Comparison of ENCODE assay signal across 8 cellular contexts in the genomic region with DNA sequence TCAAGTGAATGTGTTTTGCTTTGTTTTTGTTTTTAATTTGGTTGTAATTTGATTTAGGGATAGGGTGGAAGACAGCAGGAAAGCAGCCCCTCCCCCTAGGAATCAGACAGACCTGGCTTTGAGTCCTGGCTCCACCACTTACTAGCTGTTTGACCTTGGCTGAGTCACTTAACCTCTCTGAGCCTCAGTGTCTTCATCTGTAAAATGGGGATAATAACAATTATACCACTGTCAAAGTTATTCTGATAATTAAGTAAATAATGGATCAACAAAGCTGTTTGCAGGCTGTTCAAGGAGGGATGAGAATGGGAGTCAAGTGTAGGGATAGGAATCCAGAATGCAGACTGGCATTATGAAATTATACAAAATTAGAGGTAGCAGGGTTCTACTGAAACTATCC. TPM values are rescaled to one million over a fixed set of nuclear protein-coding genes. Genes with fewer than 3 reads are reported as not detected.
DNase-seq lines count a peak whose midpoint lies in the region; ATAC-seq and TF ChIP-seq lines count a peak whose summit lies in the region.

No MANE protein-coding gene starts in this region.

- H3K27ac ChIP-seq in gastrocnemius medialis = peak overlapping the region; percentile 95 to 99 (median 98)

- H3K9me3 ChIP-seq in T-helper 17 cell (ENCODE audit: control insufficient read depth, low read length, poor library complexity, severe bottlenecking) (no peaks in the 10 kb centered on the region), gastrocnemius medialis (no peaks in the 10 kb centered on the region)

- TF ChIP-seq CTCF in GM12864 (IDR thresholded peaks at IDR 0.05; ENCODE audit: low read depth, low read length, missing control alignments) = no peak
- TF ChIP-seq CTCF in fibroblast of villous mesenchyme (IDR thresholded peaks at IDR 0.05; ENCODE audit: insufficient read depth, low read depth, low read length) = no peak
- TF ChIP-seq CTCF in gastrocnemius medialis (IDR thresholded peaks at IDR 0.05 in 4 of 5, conservative IDR thresholded peaks at IDR 0.05 in 1 of 5) = no peak
- TF ChIP-seq CTCF in GM10248 (IDR thresholded peaks at IDR 0.05; ENCODE audit: control extremely low read depth, extremely low read depth, low read depth, missing control alignments) = no peak

- no peak for TF ChIP-seq POLR2A in gastrocnemius medialis (IDR thresholded peaks at IDR 0.05)

- CTCF ChIA-PET in GM10248 (lab: Yijun Ruan, JAX) = interaction anchor here (2.5 kb wide), 1 partner anchor 86 kb away, joined by 12 read pairs; no protein-coding TSS in a partner anchor

- H3K36me3 ChIP-seq in gastrocnemius medialis = peaks cover 0 to 6% of the 10 kb centered on the region in 2 donors

- POLR2A ChIA-PET in GM10248 (lab: Yijun Ruan, JAX) = no interaction called here

- H3K4me3 ChIP-seq in GM12864 (ENCODE audit: low read depth, low read length) = peak overlapping the region; percentile 72
- H3K4me3 ChIP-seq in fibroblast of villous mesenchyme (ENCODE audit: low read depth, low read length) = peak overlapping the region; percentile 93
- peak overlapping the region in 3 of 4 donors; percentile 58 to 67 (median 59) for H3K4me3 ChIP-seq in gastrocnemius medialis

- in situ Hi-C loops in gastrocnemius medialis (cut with MboI; ENCODE audit: low sequenced_read_pairs in 4 of 4) = no loop called here

- peaks cover 20% of the 10 kb centered on the region for H3K4me1 Mint-ChIP-seq in T-helper 17 cell

- H3K27me3 Mint-ChIP-seq in T-helper 17 cell = no peaks in the 10 kb centered on the region

- peaks cover 6% of the 10 kb centered on the region for H3K36me3 Mint-ChIP-seq in T-helper 17 cell (ENCODE audit: low read depth)

- H3K27ac Mint-ChIP-seq in T-helper 17 cell = peak overlapping the region; percentile 99

- H3K4me3 Mint-ChIP-seq in T-helper 17 cell = peak overlapping the region; percentile 96

- ATAC-seq in T-helper 17 cell (no peak), gastrocnemius medialis (no peak), HG02852 (IDR thresholded peaks at IDR 0.05; ENCODE audit: unreplicated experiment) (no peak), HG03139 (IDR thresholded peaks at IDR 0.05; ENCODE audit: unreplicated experiment) (no peak)

- no peaks in the 10 kb centered on the region for H3K27me3 ChIP-seq in gastrocnemius medialis

- intact Hi-C loops in gastrocnemius medialis (cut with DNase I; ENCODE audit: low total_unique reads) = no loop called here

- H3K4me1 ChIP-seq in gastrocnemius medialis = peaks cover 11 to 13% of the 10 kb centered on the region in 2 donors

- DNase-seq in GM12864 (ENCODE audit: low read depth) = no peak
- no peak for DNase-seq in T-helper 17 cell
- DNase-seq in fibroblast of villous mesenchyme (ENCODE audit: low read depth) = no peak
- DNase-seq in gastrocnemius medialis = no peak
- DNase-seq in GM10248 (ENCODE audit: extremely low spot score) = no peak
- DNase-seq in HCEC 1CT = no peak

RNA-seq across cellular contexts. Expression of gene ANAPC15, which starts 1.2 kb away (rescaled TPM):
- total RNA-seq in T-helper 17 cell (10 to 100 TPM; 47.0 to 54.6 TPM), fibroblast of villous mesenchyme (32.8 and 48.3 TPM in 2 replicates), gastrocnemius medialis (10 to 100 TPM; 21.2 to 39.3 (median 32.4) TPM)

RNA-seq across cellular contexts. Expression of gene TOMT, which starts 5.6 kb away (rescaled TPM):
- total RNA-seq in T-helper 17 cell (not detected), fibroblast of villous mesenchyme (not detected in 2 replicates), gastrocnemius medialis (not detected)

RNA-seq across cellular contexts. Expression of gene LAMTOR1, which starts 8.2 kb away (rescaled TPM):
- total RNA-seq in T-helper 17 cell (10 to 100 TPM; 43.7 to 74.6 TPM), fibroblast of villous mesenchyme (155 and 174 TPM in 2 replicates), gastrocnemius medialis (100 to 1,000 TPM in 2 of 4 donors, 10 to 100 TPM in 2; 75.0 to 146 (median 104) TPM)

RNA-seq across cellular contexts. Expression of gene FOLR3, which starts 24.2 kb away (rescaled TPM):
- total RNA-seq in T-helper 17 cell = under 1 TPM in 1 of 2 donors, not detected in 1; 0.44 TPM
- 0.64 and 2.6 TPM in 2 replicates for total RNA-seq in fibroblast of villous mesenchyme
- 1 to 10 TPM in 1 of 4 donors, not detected in 3; 1.1 TPM for total RNA-seq in gastrocnemius medialis

RNA-seq across cellular contexts. Expression of gene LRRC51, which starts 30.6 kb away (rescaled TPM):
- total RNA-seq in T-helper 17 cell (1 to 10 TPM in 1 of 2 donors, under 1 TPM in 1; 0.75 to 4.5 TPM), fibroblast of villous mesenchyme (4.3 and 5.5 TPM in 2 replicates), gastrocnemius medialis (1 to 10 TPM; 3.6 to 9.5 (median 5.3) TPM)
